Comparison of ENCODE assay signal across 8 cellular contexts in genomic region chr18:59459352-59460059, GRCh38.
DNase-seq lines count a peak whose midpoint lies in the region; ATAC-seq, FAIRE-seq and TF ChIP-seq lines count a peak whose summit lies in the region.

No MANE protein-coding gene starts in this region.

- H3K4me3 ChIP-seq in DND-41 (ENCODE audit: low read depth in 1 of 2, low read length in 2 of 2), result no peak overlapping the region
- H3K4me3 ChIP-seq in Jurkat, Clone E6-1 (ENCODE audit: low read length), result no peak overlapping the region
- H3K4me3 ChIP-seq in skeletal muscle satellite cell (ENCODE audit: low read length), result no peak overlapping the region

- no peaks in the 10 kb centered on the region for H3K79me2 ChIP-seq in DND-41 (ENCODE audit: insufficient read depth, low read length)

- TF ChIP-seq CTCF in DND-41 (IDR thresholded peaks at IDR 0.05; ENCODE audit: borderline replicate concordance, extremely low read depth, low read length, poor library complexity, severe bottlenecking), result peak; percentile 71

- H3K4me2 ChIP-seq in DND-41 (ENCODE audit: insufficient read depth, low read length) (no peak overlapping the region), skeletal muscle satellite cell (ENCODE audit: low read length) (no peak overlapping the region)

- peak; percentile 64 for FAIRE-seq in frontal cortex (lab: Jason Lieb, UNC)

- no peaks in the 10 kb centered on the region for H4K20me1 ChIP-seq in DND-41 (ENCODE audit: insufficient read depth, low read length)

- H2AFZ ChIP-seq in DND-41 (ENCODE audit: low read depth, low read length), result no peak overlapping the region

- H3K4me1 ChIP-seq in DND-41 (ENCODE audit: insufficient read depth, low read length) (no peaks in the 10 kb centered on the region), skeletal muscle satellite cell (ENCODE audit: control insufficient read depth, insufficient read depth, low read length) (peaks cover 4% of the 10 kb centered on the region)

- no peak overlapping the region for H3K27ac ChIP-seq in DND-41 (ENCODE audit: low read length)

- ATAC-seq in DND-41 (ENCODE audit: insufficient read depth, low read depth) (peak; percentile 52; the same call in 2 of the 3 replicates), HG03457 (IDR thresholded peaks at IDR 0.05; ENCODE audit: unreplicated experiment) (no peak), GM19463 (IDR thresholded peaks at IDR 0.05; ENCODE audit: unreplicated experiment) (no peak)

- H3K9me3 ChIP-seq in DND-41 (ENCODE audit: insufficient read depth, low read length, severe bottlenecking) (no peaks in the 10 kb centered on the region), skeletal muscle satellite cell (replicated peaks; ENCODE audit: low read length) (no peaks in the 10 kb centered on the region)

- H3K36me3 ChIP-seq in DND-41 (ENCODE audit: insufficient read depth, low read length) (no peaks in the 10 kb centered on the region), skeletal muscle satellite cell (ENCODE audit: insufficient read depth, low read length) (peaks cover 51% of the 10 kb centered on the region)

- H3K9ac ChIP-seq in DND-41 (ENCODE audit: low read depth, low read length) (no peak overlapping the region), skeletal muscle satellite cell (ENCODE audit: low read depth, low read length) (peak overlapping the region; percentile 18)

- no peak for DNase-seq in DND-41
- DNase-seq in Jurkat, Clone E6-1 (ENCODE audit: low read depth, low spot score), result peak; percentile 16
- DNase-seq in SKM-1 (lab: John Stamatoyannopoulos, UW; ENCODE audit: unreplicated experiment), result peak; percentile 12
- peak in 1 of 2 donors; percentile 29 for DNase-seq in frontal cortex (ENCODE audit: low spot score in 2 of 2)
- DNase-seq in stimulated activated CD4-positive, alpha-beta T cell treated with anti-CD3 and anti-CD28 coated beads, Interleukin-4, amount 100 ng/mL, for 24 hours, result no peak

- H3K27me3 ChIP-seq in DND-41 (ENCODE audit: insufficient read depth, low read length, poor library complexity), result peaks cover 3% of the 10 kb centered on the region
- no peaks in the 10 kb centered on the region for H3K27me3 ChIP-seq in skeletal muscle satellite cell (ENCODE audit: control insufficient read depth, insufficient read depth, low read length)

Comparison
In these comparisons a context has a peak if more than half of its experiments do, and no peak if none do; other contexts are left out.
1. DNase-seq: peak in Jurkat, Clone E6-1 (single experiment) and SKM-1 (single experiment); none in DND-41 (single experiment) and stimulated activated CD4-positive, alpha-beta T cell treated with anti-CD3 and anti-CD28 coated beads, Interleukin-4, amount 100 ng/mL, for 24 hours (single experiment).